In genomic region chr12:56636118-56636674, GRCh38 we compare ENCODE assay signal across 8 cellular contexts. TPM values are rescaled to one million over a fixed set of nuclear protein-coding genes. Genes with fewer than 3 reads are reported as not detected.
DNase-seq lines count a peak whose midpoint lies in the region; ATAC-seq, FAIRE-seq and TF ChIP-seq lines count a peak whose summit lies in the region.

No MANE protein-coding gene starts in this region.

- peaks cover 12% of the 10 kb centered on the region; the same call in 1 of the 2 replicates for H3K79me2 ChIP-seq in SU-DHL-6 (ENCODE audit: insufficient read depth, low read length)

- no peaks in the 10 kb centered on the region for H3K9me3 ChIP-seq in SU-DHL-6 (ENCODE audit: insufficient read depth, low read length)
- no peaks in the 10 kb centered on the region for H3K9me3 ChIP-seq in psoas muscle

- peaks cover 34% of the 10 kb centered on the region for H3F3A ChIP-seq in SU-DHL-6 (ENCODE audit: insufficient read depth)

- no peaks in the 10 kb centered on the region for H3K27me3 ChIP-seq in SU-DHL-6 (ENCODE audit: low read length)
- no peaks in the 10 kb centered on the region for H3K27me3 ChIP-seq in psoas muscle (ENCODE audit: insufficient read depth in 3 of 3, low read length in 2 of 3)

- peak; percentile 35 for FAIRE-seq in urothelium cell line (lab: Jason Lieb, UNC)

- DNase-seq in GM10266 (ENCODE audit: extremely low spot score) (peak; percentile 88), NCI-H1048 (lab: John Stamatoyannopoulos, UW) (peak; percentile 47), left cardiac atrium (peak; percentile 88), psoas muscle (peak; percentile 89 to 92), urothelium cell line (ENCODE audit: low spot score) (peak; percentile 88)

- 0 to 1% (median 1%) methylated on average over 11 of the region's 11 CpGs for WGBS in adipose tissue, 3 donors
- WGBS in psoas muscle, 3 donors = 0 to 1% (median 0%) methylated on average over 11 of the region's 11 CpGs

- peak overlapping the region; percentile 60 for H3K4me3 ChIP-seq in SU-DHL-6 (ENCODE audit: insufficient read depth, low read length, poor library complexity, severe bottlenecking)
- peak overlapping the region; percentile 77 for H3K4me3 ChIP-seq in psoas muscle

- peak overlapping the region; percentile 76 for H3K4me2 ChIP-seq in SU-DHL-6 (ENCODE audit: low read depth, low read length, poor library complexity, severe bottlenecking)

- peak overlapping the region; percentile 59 for H3K9ac ChIP-seq in SU-DHL-6 (ENCODE audit: low read length)

- intact Hi-C loops in left cardiac atrium (cut with DNase I) (no loop called here), psoas muscle (cut with DNase I) (loop anchor here (2.0 to 5.0 kb wide), 2 partner anchors 86 to 119 kb away; no protein-coding TSS in a partner anchor)

- no peaks in the 10 kb centered on the region for H4K20me1 ChIP-seq in SU-DHL-6 (ENCODE audit: low read depth, low read length)

- no peaks in the 10 kb centered on the region for H3K9me2 ChIP-seq in SU-DHL-6 (replicated peaks; ENCODE audit: insufficient read depth, low read length)

- peak; percentile 46 for ATAC-seq in HG02588 (IDR thresholded peaks at IDR 0.05; ENCODE audit: unreplicated experiment)
- ATAC-seq in left cardiac atrium = peak; percentile 85 to 87
- peak; percentile 76 to 87 (median 84) for ATAC-seq in psoas muscle

- H3K36me3 ChIP-seq in SU-DHL-6 (ENCODE audit: low read length) (peaks cover 19% of the 10 kb centered on the region), psoas muscle (ENCODE audit: insufficient read depth in 1 of 2, low read depth in 1 of 2) (peaks cover 11 to 41% of the 10 kb centered on the region in 2 donors)

- peak overlapping the region; percentile 39 for H2AFZ ChIP-seq in SU-DHL-6 (ENCODE audit: low read depth, low read length, severe bottlenecking)

- peak overlapping the region; percentile 84 for H3K27ac ChIP-seq in SU-DHL-6 (ENCODE audit: low read depth, low read length)
- H3K27ac ChIP-seq in adipose tissue (ENCODE audit: low read depth, low read length) = peak overlapping the region; percentile 52
- peak overlapping the region; percentile 90 for H3K27ac ChIP-seq in psoas muscle

- peaks cover 47% of the 10 kb centered on the region for H3K4me1 ChIP-seq in psoas muscle

- TF ChIP-seq CTCF in GM10266 (IDR thresholded peaks at IDR 0.05; ENCODE audit: control insufficient read depth, insufficient read depth, low read depth, missing control alignments) = peak; percentile 4
- no peak for TF ChIP-seq CTCF in SU-DHL-6 (IDR thresholded peaks at IDR 0.05; ENCODE audit: insufficient read depth, low read length, poor library complexity, severe bottlenecking)
- TF ChIP-seq CTCF in psoas muscle (IDR thresholded peaks at IDR 0.05) = no peak

RNA-seq across cellular contexts. Expression of gene BAZ2A, which starts 6.1 kb away (rescaled TPM):
- polyA plus RNA-seq in adipose tissue (10 to 100 TPM; 18.9 to 56.0 (median 29.3) TPM), psoas muscle (10 to 100 TPM; 10.0 to 39.4 (median 25.5) TPM)
- total RNA-seq in left cardiac atrium (10 to 100 TPM; 38.3 to 54.1 TPM), psoas muscle (10 to 100 TPM; 41.0 to 53.8 (median 47.7) TPM)

RNA-seq across cellular contexts. Expression of gene ATP5F1B, which starts 9.6 kb away (rescaled TPM):
- polyA plus RNA-seq in adipose tissue = 100 to 1,000 TPM; 365 to 916 (median 482) TPM
- total RNA-seq in left cardiac atrium = 1,000 to 10,000 TPM; 1,539 to 1,844 TPM
- total RNA-seq in psoas muscle = 1,000 to 10,000 TPM; 1,044 to 2,377 (median 1,300) TPM
- polyA plus RNA-seq in psoas muscle = 1,000 to 10,000 TPM; 1,196 to 2,759 (median 1,470) TPM

RNA-seq across cellular contexts. Expression of gene PTGES3, which starts 51.9 kb away (rescaled TPM):
- 100 to 1,000 TPM in 1 of 3 donors, 10 to 100 TPM in 2; 70.2 to 165 (median 99.6) TPM for polyA plus RNA-seq in adipose tissue
- total RNA-seq in left cardiac atrium = 100 to 1,000 TPM; 126 to 138 TPM
- 100 to 1,000 TPM; 118 to 192 (median 148) TPM for total RNA-seq in psoas muscle
- 100 to 1,000 TPM; 141 to 253 (median 165) TPM for polyA plus RNA-seq in psoas muscle

Comparison
In these comparisons a context has a peak if more than half of its experiments do, and no peak if none do; other contexts are left out.
1. Peak in every context shown above with its lines: DNase-seq, ATAC-seq, H3K4me3 ChIP-seq and H3K27ac ChIP-seq.
2. intact Hi-C loops: an anchor here in psoas muscle (2.0 to 5.0 kb wide); none called in left cardiac atrium.